In the genomic region with DNA sequence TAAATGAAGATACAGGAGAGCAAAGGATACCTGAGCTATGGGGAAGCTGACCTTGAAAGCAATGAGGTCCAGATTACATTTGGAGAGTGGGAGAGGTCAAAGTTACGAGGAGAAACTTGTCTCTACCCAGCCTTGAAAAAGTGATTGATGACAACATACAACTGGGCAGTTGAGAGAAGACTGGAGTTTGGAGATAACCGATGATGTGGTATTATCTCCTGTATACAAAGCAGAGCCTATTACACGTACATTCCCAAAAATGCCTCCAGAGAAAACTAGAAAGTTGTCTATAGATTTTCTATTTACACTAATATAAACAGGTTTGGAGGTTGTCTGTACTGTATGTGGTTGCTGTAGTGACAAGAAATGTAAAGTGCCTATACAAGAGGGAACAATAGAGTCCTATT, we compare ENCODE assay signal across 23 cellular contexts. TPM values are rescaled to one million over a fixed set of nuclear protein-coding genes. Genes with fewer than 3 reads are reported as not detected.
DNase-seq lines count a peak whose midpoint lies in the region; ATAC-seq, FAIRE-seq and TF ChIP-seq lines count a peak whose summit lies in the region.
"Had no signal": no experiment of that assay in that cellular context is flagged by ENCODE, and none has a peak within 500 bp of the region (broad histone marks: within the 10 kb centered on the region; RNA-seq: fewer than 3 reads in every experiment).

No MANE protein-coding gene starts in this region.

- no peaks in the 10 kb centered on the region for H4K20me1 ChIP-seq in mammary epithelial cell (ENCODE audit: insufficient read depth, low read length)
- no peaks in the 10 kb centered on the region for H4K20me1 ChIP-seq in K562 (replicated peaks; ENCODE audit: control insufficient read depth, insufficient read depth, low read length)

- H3K4me1 ChIP-seq in mammary epithelial cell (ENCODE audit: insufficient read depth, low read length) (no peaks in the 10 kb centered on the region), K562 (replicated peaks in 1 of 2; ENCODE audit: control insufficient read depth in 2 of 2, insufficient read depth in 2 of 2, low read length in 2 of 2) (peaks cover 4 to 21% of the 10 kb centered on the region in 2 experiments; a peak in 3 of 5 replicates)
- H3K4me1 ChIP-seq: BLaER1 treated with 17β-estradiol and CSF1 and Interleukin-3, amounts not matched to agents 10 nM and 100 nM; Caco-2 had no signal

- intact Hi-C loops in MCF 10A (cut with micrococcal nuclease) (no loop called here), mammary epithelial cell (cut with micrococcal nuclease) (no loop called here), K562 (cut with micrococcal nuclease) (no loop called here)

- CTCF ChIA-PET in MCF 10A (lab: Yijun Ruan, JAX) (interaction anchor here (0.9 to 1.0 kb wide), 2 partner anchors 8 to 170 kb away, joined by 3 read pairs; no protein-coding TSS in a partner anchor), mammary epithelial cell (lab: Charles Lee; ENCODE audit: low non-redundant PET) (no interaction called here), K562 (lab: Yijun Ruan, JAX; ENCODE audit: low intra/inter-chr PET ratio) (no interaction called here)

- TF ChIP-seq RAD21 in K562 (CRISPR knock-in tag; conservative IDR thresholded peaks at IDR 0.05 in 1 of 2, IDR thresholded peaks at IDR 0.05 in 1 of 2), result peak in 1 of 2 experiments; percentile 26; a peak in 3 of 4 replicates

- H3K9ac ChIP-seq in mammary epithelial cell (ENCODE audit: insufficient read depth, low read length) (no peak overlapping the region), K562 (ENCODE audit: insufficient read depth in 1 of 2, low read depth in 2 of 2, low read length in 2 of 2) (peak overlapping the region in 1 of 2 experiments; percentile 26; a peak in 1 of 4 replicates)
- H3K9ac ChIP-seq: BLaER1 treated with 17β-estradiol and CSF1 and Interleukin-3, amounts not matched to agents 10 nM and 100 nM had no signal

- H3K36me3 ChIP-seq in mammary epithelial cell (ENCODE audit: insufficient read depth, low read length) (peaks cover 23% of the 10 kb centered on the region), K562 (ENCODE audit: control insufficient read depth, insufficient read depth, low read length) (peaks cover 45% of the 10 kb centered on the region)

- peaks cover 7% of the 10 kb centered on the region for H3K4me1 Mint-ChIP-seq in MCF 10A (ENCODE audit: insufficient read depth, unreplicated experiment)
- H3K4me1 Mint-ChIP-seq in memory B cell, result peaks cover 4% of the 10 kb centered on the region
- H3K4me1 Mint-ChIP-seq in mesothelial cell of epicardium, result peaks cover 15% of the 10 kb centered on the region

- H3K4me3 Mint-ChIP-seq in MCF 10A (ENCODE audit: unreplicated experiment), result no peak overlapping the region
- H3K4me3 Mint-ChIP-seq in memory B cell, result no peak overlapping the region
- no peak overlapping the region for H3K4me3 Mint-ChIP-seq in mesothelial cell of epicardium
- H3K4me3 Mint-ChIP-seq: B cell; CD4-positive, alpha-beta T cell; CD8-positive, alpha-beta T cell had no signal

- BruUV-seq in MCF 10A (replicated peaks; lab: Mats Ljungman, UMichigan) (no TSS peak), mammary epithelial cell (replicated peaks; lab: Mats Ljungman, UMichigan) (no TSS peak), K562 (replicated peaks; lab: Mats Ljungman, UMichigan) (no TSS peak)

- 98% methylated on average over 3 of the region's 3 CpGs for WGBS in mammary epithelial cell (ENCODE audit: low coverage, missing lambda C conversion rate)
- 2% methylated on average over 3 of the region's 3 CpGs for WGBS in K562 (ENCODE audit: insufficient coverage, low coverage, missing lambda C conversion rate)

- no peaks in the 10 kb centered on the region for H3K9me3 ChIP-seq in mammary epithelial cell (replicated peaks; ENCODE audit: insufficient read depth, low read length)
- H3K9me3 ChIP-seq in K562 (replicated peaks; ENCODE audit: control insufficient read depth, insufficient read depth, low read depth, low read length), result no peaks in the 10 kb centered on the region
- H3K9me3 ChIP-seq: A549; BLaER1 treated with 17β-estradiol and CSF1 and Interleukin-3, amounts not matched to agents 10 nM and 100 nM; Caco-2 had no signal

- TF ChIP-seq CTCF in MCF 10A (IDR thresholded peaks at IDR 0.05; ENCODE audit: unreplicated experiment) (no peak), mammary epithelial cell (conservative IDR thresholded peaks at IDR 0.05 in 1 of 2, IDR thresholded peaks at IDR 0.05 in 1 of 2; ENCODE audit: extremely low read depth in 1 of 2, insufficient read depth in 1 of 2, low read depth in 1 of 2, low read length in 2 of 2) (no peak), K562 (IDR thresholded peaks at IDR 0.05 in 2 of 3, conservative IDR thresholded peaks at IDR 0.05 in 1 of 3; ENCODE audit: insufficient read depth in 2 of 3, low read depth in 1 of 3, low read length in 3 of 3) (no peak), omental fat pad (IDR thresholded peaks at IDR 0.05) (no peak), mesothelial cell of epicardium (IDR thresholded peaks at IDR 0.05; ENCODE audit: unreplicated experiment) (no peak)

- in situ Hi-C loops in mammary epithelial cell (cut with MboI; ENCODE audit: low sequenced_read_pairs in 2 of 2), result no loop called here
- in situ Hi-C loops in K562 (cut with MboI), result no loop called here

- H2AFZ ChIP-seq in mammary epithelial cell (ENCODE audit: low read depth, low read length) (no peak overlapping the region), K562 (ENCODE audit: low read depth, low read length) (no peak overlapping the region)

- H3K9me3 Mint-ChIP-seq in MCF 10A (ENCODE audit: unreplicated experiment), result no peaks in the 10 kb centered on the region
- H3K9me3 Mint-ChIP-seq in memory B cell, result no peaks in the 10 kb centered on the region
- no peaks in the 10 kb centered on the region for H3K9me3 Mint-ChIP-seq in mesothelial cell of epicardium
- H3K9me3 Mint-ChIP-seq: CD4-positive, alpha-beta T cell; CD8-positive, alpha-beta T cell had no signal

- peaks cover 26% of the 10 kb centered on the region for H3K36me3 Mint-ChIP-seq in MCF 10A (ENCODE audit: insufficient read depth, unreplicated experiment)
- H3K36me3 Mint-ChIP-seq in memory B cell, result peaks cover 17% of the 10 kb centered on the region
- H3K36me3 Mint-ChIP-seq in mesothelial cell of epicardium, result peaks cover 15% of the 10 kb centered on the region

- ATAC-seq in K562 (peak; percentile 96), memory B cell (ENCODE audit: low read depth) (no peak), omental fat pad (ENCODE audit: low FRiP score) (no peak)
- ATAC-seq: A549; CD8-positive, alpha-beta T cell had no signal

- H3K27ac ChIP-seq in mammary epithelial cell (ENCODE audit: insufficient read depth, low read depth, low read length) (no peak overlapping the region), K562 (ENCODE audit: extremely low read depth, low read depth, low read length) (peak overlapping the region; percentile 63)
- H3K27ac ChIP-seq: 22Rv1; A549; BLaER1 treated with 17β-estradiol and CSF1 and Interleukin-3, amounts not matched to agents 10 nM and 100 nM; C4-2B had no signal

- no peak for TF ChIP-seq POLR2A in K562 (conservative IDR thresholded peaks at IDR 0.05)

- H3K27ac Mint-ChIP-seq in MCF 10A (ENCODE audit: low read depth, unreplicated experiment), result peak overlapping the region; percentile 55
- peak overlapping the region; percentile 81 for H3K27ac Mint-ChIP-seq in memory B cell
- no peak overlapping the region for H3K27ac Mint-ChIP-seq in mesothelial cell of epicardium
- H3K27ac Mint-ChIP-seq: B cell; CD4-positive, alpha-beta T cell; CD8-positive, alpha-beta T cell had no signal

- H3K4me2 ChIP-seq in mammary epithelial cell (ENCODE audit: insufficient read depth, low read depth, low read length) (no peak overlapping the region), K562 (ENCODE audit: insufficient read depth, low read length) (peak overlapping the region; percentile 0; the same call in 1 of the 2 replicates)
- H3K4me2 ChIP-seq: A549; BLaER1 treated with 17β-estradiol and CSF1 and Interleukin-3, amounts not matched to agents 10 nM and 100 nM had no signal

- dilution Hi-C loops in mammary epithelial cell (cut with HindIII; ENCODE audit: low sequenced_read_pairs), result no loop called here

- H3K4me3 ChIP-seq in mammary epithelial cell (replicated peaks in 1 of 3; ENCODE audit: insufficient read depth in 1 of 3, low read depth in 2 of 3, low read length in 3 of 3) (no peak overlapping the region), K562 (no peak overlapping the region)
- H3K4me3 ChIP-seq: A549; BLaER1 treated with 17β-estradiol and CSF1 and Interleukin-3, amounts not matched to agents 10 nM and 100 nM had no signal

- POLR2A ChIA-PET in MCF 10A (lab: Yijun Ruan, JAX) (interaction anchor here (1.0 to 1.2 kb wide), 3 partner anchors 9 to 28 kb away, joined by 3 to 4 read pairs (median 4); a partner anchor contains a TSS), K562 (lab: Yijun Ruan, JAX) (interaction anchor here (0.5 to 1.6 kb wide), 6 partner anchors 10 to 137 kb away, joined by 3 to 8 read pairs (median 3); no protein-coding TSS in a partner anchor)

- FAIRE-seq in K562 (lab: Jason Lieb, UNC), result peak; percentile 86
- FAIRE-seq in RCC 7860 (lab: Jason Lieb, UNC), result no peak
- FAIRE-seq: A549, D721Med, G401.6, GM19239 had no signal

- peak; percentile 97 for TF ChIP-seq EP300 in K562 (IDR thresholded peaks at IDR 0.05; ENCODE audit: low read length)

- DNase-seq in MCF 10A (ENCODE audit: unreplicated experiment) (no peak), mammary epithelial cell (no peak), OCI-M1 (lab: John Stamatoyannopoulos, UW) (peak; percentile 85), K562 (ENCODE audit: extremely low read depth in 1 of 4, low spot score in 3 of 4) (peak in 3 of 4 experiments; percentile 35 to 82 (median 77)), memory B cell (ENCODE audit: low spot score in 2 of 2) (no peak), RCC 7860 (ENCODE audit: low spot score) (no peak), omental fat pad (ENCODE audit: low spot score) (no peak), mesothelial cell of epicardium (ENCODE audit: low spot score in 2 of 2, unreplicated experiment in 2 of 2) (no peak)
- DNase-seq: AML-193; Caco-2; Calu3; CD4-positive, alpha-beta T cell; CD8-positive, alpha-beta T cell; DMS79 treated with DMSO at 0.1 percent for 48 hours; GF-D8 had no signal

- H3K27me3 ChIP-seq in mammary epithelial cell (ENCODE audit: insufficient read depth, low read length), result no peaks in the 10 kb centered on the region
- no peaks in the 10 kb centered on the region for H3K27me3 ChIP-seq in K562 (ENCODE audit: control insufficient read depth in 2 of 2, insufficient read depth in 2 of 2, low read length in 2 of 2)
- H3K27me3 ChIP-seq: BLaER1 treated with 17β-estradiol and CSF1 and Interleukin-3, amounts not matched to agents 10 nM and 100 nM had no signal

- H3K79me2 ChIP-seq in mammary epithelial cell (ENCODE audit: insufficient read depth, low read length) (no peaks in the 10 kb centered on the region), K562 (ENCODE audit: control insufficient read depth, insufficient read depth, low read length) (no peaks in the 10 kb centered on the region)

- no peaks in the 10 kb centered on the region for H3K27me3 Mint-ChIP-seq in MCF 10A (ENCODE audit: insufficient read depth, unreplicated experiment)
- H3K27me3 Mint-ChIP-seq in memory B cell, result no peaks in the 10 kb centered on the region
- H3K27me3 Mint-ChIP-seq in mesothelial cell of epicardium (ENCODE audit: low read depth), result no peaks in the 10 kb centered on the region
- H3K27me3 Mint-ChIP-seq: B cell; CD4-positive, alpha-beta T cell had no signal

- no peaks in the 10 kb centered on the region for H3K9me1 ChIP-seq in K562 (ENCODE audit: control insufficient read depth, insufficient read depth, low read length)

RNA-seq across cellular contexts. Expression of a gene that starts 28.3 kb away (rescaled TPM):
- 34.8 and 40.9 TPM in 2 replicates for total RNA-seq in MCF 10A (2022)
- 10 to 100 TPM; 38.0 to 49.8 TPM for total RNA-seq in mammary epithelial cell
- polyA plus RNA-seq in mammary epithelial cell, result 19.7 TPM
- polyA minus RNA-seq in mammary epithelial cell, result 23.8 TPM
- total RNA-seq in K562 (2011; cell fraction: chromatin; rRNA removed; ENCODE audit: low replicate concordance), result 74.2 and 178 TPM in 2 replicates
- 34.4 and 36.5 TPM in 2 replicates for total RNA-seq in K562 (2011; cell fraction: nucleolus; rRNA removed)
- 75.4 and 160 TPM in 2 replicates for total RNA-seq in K562 (2011; cell fraction: nucleoplasm; rRNA removed)
- total RNA-seq in K562 (2014; rRNA removed), result 117 and 132 TPM in 2 replicates
- total RNA-seq in K562 (2014; rRNA removed; fragmentation: Illumina TruSeq; extraction: Trizol), result 102 and 118 TPM in 2 replicates
- total RNA-seq in K562 (2015; rRNA removed; fragmentation: Illumina TruSeq; extraction: Trizol), result 76.1 and 101 TPM in 2 replicates
- total RNA-seq in K562 (2021), result 92.2 and 94.3 TPM in 2 replicates
- 65.1 and 71.1 TPM in 2 replicates for polyA plus RNA-seq in K562 (2011; rRNA removed)
- polyA plus RNA-seq in K562 (2011; cell fraction: cytosol; rRNA removed), result 22.9 and 43.5 TPM in 2 replicates
- 46.1 and 59.3 TPM in 2 replicates for polyA plus RNA-seq in K562 (2011; cell fraction: nucleus; rRNA removed)
- polyA plus RNA-seq in K562 (2012), result 41.6 and 51.1 TPM in 2 replicates
- polyA plus RNA-seq in K562 (2014; fragmentation: Illumina TruSeq; extraction: Trizol), result 85.4 and 88.4 TPM in 2 replicates
- polyA plus RNA-seq in K562 (2014; fragmentation: Nextera tagmentation; extraction: Ambion mirVana), result 10 to 100 TPM; 16.3 to 16.9 TPM
- polyA plus RNA-seq in K562 (2014; rRNA removed), result 74.8 and 75.6 TPM in 2 replicates
- polyA minus RNA-seq in K562 (2011; rRNA and poly(A)+ RNA removed), result 144 and 168 TPM in 2 replicates
- 50.1 and 63.7 TPM in 2 replicates for polyA minus RNA-seq in K562 (2011; cell fraction: cytosol; rRNA and poly(A)+ RNA removed)
- 63.5 and 96.7 TPM in 2 replicates for polyA minus RNA-seq in K562 (2011; cell fraction: nucleus; rRNA and poly(A)+ RNA removed)
- 10 to 100 TPM; 44.2 to 63.5 (median 55.0) TPM for total RNA-seq in omental fat pad
- 52.9 to 62.2 TPM (median 58.7 TPM) in 3 replicates for total RNA-seq in mesothelial cell of epicardium

Comparison
In these comparisons a context has a peak if more than half of its experiments do, and no peak if none do; other contexts are left out.
1. DNase-seq: peak in OCI-M1 (single experiment) and K562 (3 of 4); none in MCF 10A (single experiment), mammary epithelial cell (single experiment), memory B cell (0 of 2), RCC 7860 (single experiment), omental fat pad (single experiment) and mesothelial cell of epicardium (0 of 2).